8 cellular contexts compared by ENCODE assay signal in genomic region chr19:5691205-5691929, GRCh38. TPM values are rescaled to one million over a fixed set of nuclear protein-coding genes. Genes with fewer than 3 reads are reported as not detected.
A peak's percentile ranks its signal among the peaks of the same experiment; 100 is the strongest.
DNase-seq lines count a peak whose midpoint lies in the region; ATAC-seq and TF ChIP-seq lines count a peak whose summit lies in the region.

No MANE protein-coding gene starts in this region.

- H3K9me3 Mint-ChIP-seq in CD4-positive, alpha-beta memory T cell, result peaks cover 0 to 5% (median 0%) of the 10 kb centered on the region in 8 donors

- DNase-seq in CD4-positive, alpha-beta memory T cell, result peak; percentile 37 to 66 (median 44)
- DNase-seq in Kasumi-1 (lab: John Stamatoyannopoulos, UW) (peak; percentile 21 to 49), WERI-Rb-1 (no peak), dorsolateral prefrontal cortex (peak in 4 of 10 donors; percentile 23 to 48 (median 42)), mesenteric fat pad (ENCODE audit: low spot score) (peak; percentile 89)
- DNase-seq in stimulated activated naive CD4-positive, alpha-beta T cell (lab: John Stamatoyannopoulos, UW), result peak in 4 of 6 experiments; percentile 28 to 69 (median 44)

- peaks cover 34% of the 10 kb centered on the region for H3K4me1 ChIP-seq in CD4-positive, alpha-beta memory T cell (ENCODE audit: insufficient read depth, low read length)

- H3K4me3 ChIP-seq in CD4-positive, alpha-beta memory T cell (ENCODE audit: low read length in 2 of 2), result peak overlapping the region; percentile 84 to 86
- H3K4me3 ChIP-seq in WERI-Rb-1 (ENCODE audit: low read depth, low read length) (peak overlapping the region; percentile 81), dorsolateral prefrontal cortex (peak overlapping the region; percentile 59 to 92 (median 77))

- peaks cover 33% of the 10 kb centered on the region for H3K36me3 ChIP-seq in CD4-positive, alpha-beta memory T cell (ENCODE audit: insufficient read depth, low read length)
- H3K36me3 ChIP-seq in WERI-Rb-1, result peaks cover 59% of the 10 kb centered on the region

- no peak for ATAC-seq in GM18873 (IDR thresholded peaks at IDR 0.05; ENCODE audit: low FRiP score, unreplicated experiment)
- ATAC-seq in HG03135 (IDR thresholded peaks at IDR 0.05; ENCODE audit: unreplicated experiment), result no peak

- CTCF ChIA-PET in CD4-positive, alpha-beta memory T cell (lab: Charles Lee; ENCODE audit: partially characterized antibody), result interaction anchor here (0.9 to 1.7 kb wide), 5 partner anchors 9 to 72 kb away, joined by 3 to 6 read pairs (median 3); partner anchors contain the start of genes CATSPERD and LONP1

- no peaks in the 10 kb centered on the region for H3K27me3 Mint-ChIP-seq in CD4-positive, alpha-beta memory T cell

- TF ChIP-seq CTCF in WERI-Rb-1 (IDR thresholded peaks at IDR 0.05; ENCODE audit: low read depth, low read length) (no peak), dorsolateral prefrontal cortex (IDR thresholded peaks at IDR 0.05 in 54 of 56, conservative IDR thresholded peaks at IDR 0.05 in 2 of 56; ENCODE audit: low read depth in 1 of 56, partially characterized antibody in 56 of 56) (no peak)

- peak overlapping the region; percentile 94 to 100 (median 97) for H3K27ac Mint-ChIP-seq in CD4-positive, alpha-beta memory T cell

- POLR2A ChIA-PET in CD4-positive, alpha-beta memory T cell (lab: Charles Lee; ENCODE audit: partially characterized antibody), result interaction anchor here (0.6 to 3.7 kb wide), 15 partner anchors 8 to 213 kb away, joined by 3 to 79 read pairs (median 6); partner anchors contain the start of genes CATSPERD, DUS3L, HSD11B1L and LONP1

- H3K4me3 Mint-ChIP-seq in CD4-positive, alpha-beta memory T cell, result peak overlapping the region; percentile 92 to 97 (median 94)

- no peaks in the 10 kb centered on the region for H3K27me3 ChIP-seq in CD4-positive, alpha-beta memory T cell (ENCODE audit: insufficient read depth, low read length)
- no peaks in the 10 kb centered on the region for H3K27me3 ChIP-seq in WERI-Rb-1 (ENCODE audit: insufficient read depth, low read depth, severe bottlenecking)
- no peaks in the 10 kb centered on the region for H3K27me3 ChIP-seq in dorsolateral prefrontal cortex

- no peaks in the 10 kb centered on the region for H3K9me3 ChIP-seq in CD4-positive, alpha-beta memory T cell (ENCODE audit: control insufficient read depth in 1 of 2, low read length in 2 of 2)
- H3K9me3 ChIP-seq in WERI-Rb-1 (ENCODE audit: severe bottlenecking), result no peaks in the 10 kb centered on the region

- intact Hi-C loops in CD4-positive, alpha-beta memory T cell (cut with micrococcal nuclease), result no loop called here
- intact Hi-C loops in dorsolateral prefrontal cortex (cut with DNase I), result loop anchor here in 1 of 2 donors (2.0 kb wide), 1 partner anchor 29 kb away; the partner anchor contains the start of genes CATSPERD and LONP1

- H3K27ac ChIP-seq in CD4-positive, alpha-beta memory T cell (ENCODE audit: low read depth, low read length), result peak overlapping the region; percentile 83
- H3K27ac ChIP-seq in WERI-Rb-1 (no peak overlapping the region; the same call in 1 of the 2 replicates), dorsolateral prefrontal cortex (peak overlapping the region in 48 of 59 donors; percentile 0 to 95 (median 86))

- H3K36me3 Mint-ChIP-seq in CD4-positive, alpha-beta memory T cell, result peaks cover 0 to 44% of the 10 kb centered on the region in 2 donors

- H3K4me1 Mint-ChIP-seq in CD4-positive, alpha-beta memory T cell, result peaks cover 18 to 40% (median 27%) of the 10 kb centered on the region in 4 donors

RNA-seq across cellular contexts. Expression of gene RPL36, which starts 1.3 kb away (rescaled TPM):
- 1,000 to 10,000 TPM; 1,675 to 1,762 TPM for total RNA-seq in CD4-positive, alpha-beta memory T cell
- polyA plus RNA-seq in CD4-positive, alpha-beta memory T cell, result 1,000 to 10,000 TPM; 1,862 to 2,485 TPM
- 100 to 1,000 TPM; 215 to 431 (median 280) TPM for total RNA-seq in dorsolateral prefrontal cortex
- total RNA-seq in mesenteric fat pad, result 564 TPM

RNA-seq across cellular contexts. Expression of gene HSD11B1L, which starts 10.5 kb away (rescaled TPM):
- total RNA-seq in CD4-positive, alpha-beta memory T cell, result 1 to 10 TPM; 3.5 to 4.8 TPM
- polyA plus RNA-seq in CD4-positive, alpha-beta memory T cell, result 1 to 10 TPM; 2.9 to 4.3 TPM
- 10 to 100 TPM; 20.4 to 80.3 (median 55.4) TPM for total RNA-seq in dorsolateral prefrontal cortex
- 4.0 TPM for total RNA-seq in mesenteric fat pad

RNA-seq across cellular contexts. Expression of gene MICOS13, which starts 11.1 kb away (rescaled TPM):
- total RNA-seq in CD4-positive, alpha-beta memory T cell, result 10 to 100 TPM; 40.5 to 41.1 TPM
- polyA plus RNA-seq in CD4-positive, alpha-beta memory T cell, result 100 to 1,000 TPM; 114 TPM
- total RNA-seq in dorsolateral prefrontal cortex (10 to 100 TPM; 42.0 to 91.5 (median 69.5) TPM), mesenteric fat pad (75.4 TPM)

RNA-seq across cellular contexts. Expression of gene LONP1, which starts 28.6 kb away (rescaled TPM):
- total RNA-seq in CD4-positive, alpha-beta memory T cell, result 10 to 100 TPM; 59.6 to 64.7 TPM
- 10 to 100 TPM; 10.9 to 39.9 TPM for polyA plus RNA-seq in CD4-positive, alpha-beta memory T cell
- total RNA-seq in dorsolateral prefrontal cortex (100 to 1,000 TPM in 10 of 120 experiments, 10 to 100 TPM in 110; 64.2 to 132 (median 86.5) TPM), mesenteric fat pad (63.9 TPM)

RNA-seq across cellular contexts. Expression of gene CATSPERD, which starts 29.1 kb away (rescaled TPM):
- total RNA-seq in CD4-positive, alpha-beta memory T cell, result not detected
- polyA plus RNA-seq in CD4-positive, alpha-beta memory T cell, result not detected
- not detected for total RNA-seq in dorsolateral prefrontal cortex
- not detected for total RNA-seq in mesenteric fat pad
